8 cellular contexts compared by ENCODE assay signal in the genomic region with DNA sequence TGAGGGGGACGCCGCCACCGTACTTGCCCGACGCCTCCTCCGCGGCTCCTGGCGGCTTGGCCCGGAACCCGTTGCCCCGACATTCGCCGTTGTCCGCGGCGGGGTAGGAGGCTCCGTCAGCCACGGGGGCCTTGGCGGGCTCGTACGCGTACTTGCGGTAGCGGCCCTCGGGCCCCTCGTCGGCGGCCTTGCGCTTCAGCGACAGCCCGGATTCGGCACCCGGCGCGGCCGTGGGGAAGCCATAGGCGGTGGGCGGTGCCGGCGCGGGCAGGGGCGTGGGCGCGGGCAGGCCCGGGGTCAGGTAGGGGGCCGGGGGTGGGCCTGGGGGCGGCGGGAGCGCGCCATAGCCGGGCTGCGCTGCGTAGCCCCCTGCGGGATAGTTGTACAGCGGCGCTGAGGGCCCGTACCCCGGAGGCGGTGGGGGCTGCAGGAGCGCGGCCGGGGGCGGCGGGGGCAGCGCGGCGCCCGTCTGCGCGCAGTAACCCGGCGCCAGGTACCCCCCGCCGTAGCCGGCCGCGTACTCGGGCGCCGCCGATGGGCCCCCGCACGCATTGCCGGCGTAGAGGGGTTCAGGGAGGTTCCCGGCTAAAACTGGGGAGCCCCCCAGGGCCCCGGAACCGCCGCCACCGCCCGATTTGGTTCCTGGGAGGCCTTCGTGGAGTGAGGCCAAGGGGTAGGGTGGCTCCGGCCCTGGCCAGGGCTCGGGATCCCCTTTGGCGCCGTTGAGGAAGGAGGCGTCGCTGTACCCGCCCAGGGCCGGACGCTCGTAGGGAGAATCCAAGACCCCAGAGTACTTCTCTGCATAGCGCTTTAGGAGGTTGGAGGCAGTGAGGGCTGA. TPM values are rescaled to one million over a fixed set of nuclear protein-coding genes. Genes with fewer than 3 reads are reported as not detected.
A peak's percentile ranks its signal among the peaks of the same experiment; 100 is the strongest.
DNase-seq lines count a peak whose midpoint lies in the region; ATAC-seq and TF ChIP-seq lines count a peak whose summit lies in the region.

No MANE protein-coding gene starts in this region.

- H3K4me3 ChIP-seq in breast epithelium (peak overlapping the region; percentile 28 to 86 (median 64)), brain microvascular endothelial cell (ENCODE audit: low read depth, low read length) (peak overlapping the region; percentile 49), mononuclear cell (ENCODE audit: low read length) (peak overlapping the region; percentile 56), urinary bladder (ENCODE audit: low read depth, low read length) (peak overlapping the region; percentile 41)

- POLR2A ChIA-PET in MCF 10A (lab: Yijun Ruan, JAX), result no interaction called here

- H3K9me3 Mint-ChIP-seq in MCF 10A (ENCODE audit: unreplicated experiment), result no peaks in the 10 kb centered on the region

- TF ChIP-seq CTCF in breast epithelium (IDR thresholded peaks at IDR 0.05) (no peak), MCF 10A (IDR thresholded peaks at IDR 0.05; ENCODE audit: unreplicated experiment) (no peak), brain microvascular endothelial cell (IDR thresholded peaks at IDR 0.05; ENCODE audit: low read depth, low read length, missing control alignments) (no peak)

- H3K4me1 Mint-ChIP-seq in MCF 10A (ENCODE audit: insufficient read depth, unreplicated experiment), result no peaks in the 10 kb centered on the region

- in situ Hi-C loops in brain microvascular endothelial cell (cut with HindIII; ENCODE audit: low pct_ligation_motif_present, low sequenced_read_pairs), result no loop called here

- H3K9me3 ChIP-seq in breast epithelium (no peaks in the 10 kb centered on the region), mononuclear cell (ENCODE audit: low read depth, low read length) (no peaks in the 10 kb centered on the region)

- no TSS peak for BruUV-seq in MCF 10A (replicated peaks; lab: Mats Ljungman, UMichigan)

- intact Hi-C loops in breast epithelium (cut with DNase I; ENCODE audit: low total_unique reads), result no loop called here
- intact Hi-C loops in MCF 10A (cut with micrococcal nuclease), result loop anchor here (5.0 kb wide), 3 partner anchors 56 to 229 kb away; a partner anchor contains a TSS

- no peak for ATAC-seq in GM18505 (IDR thresholded peaks at IDR 0.05; ENCODE audit: unreplicated experiment)

- no peak for DNase-seq in breast epithelium (ENCODE audit: low spot score in 2 of 2)
- no peak for DNase-seq in MCF 10A (ENCODE audit: unreplicated experiment)
- no peak for DNase-seq in brain microvascular endothelial cell
- DNase-seq in NCI-H2081 treated with DMSO at 0.1 percent for 48 hours (lab: John Stamatoyannopoulos, UW), result no peak
- DNase-seq in NCI-H524 treated with DMSO at 0.1 percent for 48 hours (lab: John Stamatoyannopoulos, UW), result no peak

- H3K27me3 ChIP-seq in breast epithelium, result no peaks in the 10 kb centered on the region
- H3K27me3 ChIP-seq in brain microvascular endothelial cell (replicated peaks), result peaks cover 5% of the 10 kb centered on the region
- H3K27me3 ChIP-seq in mononuclear cell (ENCODE audit: insufficient read depth, low read length), result no peaks in the 10 kb centered on the region

- WGBS in urinary bladder, result 61% methylated on average over 103 of the region's 103 CpGs

- H3K4me1 ChIP-seq in breast epithelium, result peaks cover 0 to 4% of the 10 kb centered on the region in 2 donors
- H3K4me1 ChIP-seq in mononuclear cell (ENCODE audit: insufficient read depth, low read length), result peaks cover 27% of the 10 kb centered on the region
- H3K4me1 ChIP-seq in urinary bladder (ENCODE audit: insufficient read depth), result no peaks in the 10 kb centered on the region

- peaks cover 29% of the 10 kb centered on the region for H3K27me3 Mint-ChIP-seq in MCF 10A (ENCODE audit: insufficient read depth, unreplicated experiment)

- H3K27ac Mint-ChIP-seq in MCF 10A (ENCODE audit: low read depth, unreplicated experiment), result no peak overlapping the region

- H3K4me3 Mint-ChIP-seq in MCF 10A (ENCODE audit: unreplicated experiment), result no peak overlapping the region

- H3K27ac ChIP-seq in breast epithelium, result peak overlapping the region; percentile 79 to 90
- no peak overlapping the region for H3K27ac ChIP-seq in brain microvascular endothelial cell
- H3K27ac ChIP-seq in urinary bladder (ENCODE audit: low read depth), result no peak overlapping the region

- CTCF ChIA-PET in MCF 10A (lab: Yijun Ruan, JAX), result interaction anchor here (0.6 to 1.1 kb wide), 6 partner anchors 160 to 481 kb away, joined by 3 to 6 read pairs (median 3); no protein-coding TSS in a partner anchor

- H3K36me3 Mint-ChIP-seq in MCF 10A (ENCODE audit: insufficient read depth, unreplicated experiment), result no peaks in the 10 kb centered on the region

- H3K36me3 ChIP-seq in breast epithelium, result no peaks in the 10 kb centered on the region
- no peaks in the 10 kb centered on the region for H3K36me3 ChIP-seq in brain microvascular endothelial cell (replicated peaks)
- H3K36me3 ChIP-seq in urinary bladder (ENCODE audit: insufficient read depth), result no peaks in the 10 kb centered on the region

- TF ChIP-seq POLR2A in breast epithelium (IDR thresholded peaks at IDR 0.05), result no peak
- no peak for TF ChIP-seq POLR2A in GM18505 (IDR thresholded peaks at IDR 0.05; ENCODE audit: borderline replicate concordance, extremely low read depth, insufficient read depth, insufficient read length)

RNA-seq across cellular contexts. Expression of a gene that starts 26.9 kb away (rescaled TPM):
- total RNA-seq in breast epithelium (1 to 10 TPM in 1 of 3 donors, under 1 TPM in 2; 0.16 to 1.3 (median 0.29) TPM), MCF 10A (2022) (not detected in 2 replicates), mononuclear cell (0.31 TPM), urinary bladder (0.53 TPM)
- polyA plus RNA-seq in urinary bladder, result 0.33 TPM

Comparison
In these comparisons a context has a peak if more than half of its experiments do, and no peak if none do; other contexts are left out.
1. H3K27ac ChIP-seq: peak in breast epithelium (2 of 2); none in brain microvascular endothelial cell (single experiment) and urinary bladder (single experiment).
2. Peak in every context shown above with its lines, with median percentiles within 50 percentile points of each other: H3K4me3 ChIP-seq.